17 cellular contexts compared by ENCODE assay signal in genomic region chr20:14792915-14793314, GRCh38.
DNase-seq lines count a peak whose midpoint lies in the region; ATAC-seq, FAIRE-seq and TF ChIP-seq lines count a peak whose summit lies in the region.
"Had no signal": no experiment of that assay in that cellular context is flagged by ENCODE, and none has a peak within 500 bp of the region (broad histone marks: within the 10 kb centered on the region; RNA-seq: fewer than 3 reads in every experiment).

No MANE protein-coding gene starts in this region.

- H3K9me3 ChIP-seq in A549 (peaks cover 14% of the 10 kb centered on the region), small intestine (ENCODE audit: control insufficient read depth, low read depth) (no peaks in the 10 kb centered on the region), BE2C (no peaks in the 10 kb centered on the region)

- TF ChIP-seq RAD21 in A549 (conservative IDR thresholded peaks at IDR 0.05 in 1 of 2, IDR thresholded peaks at IDR 0.05 in 1 of 2) = no peak

- WGBS in A549 (ENCODE audit: missing lambda C conversion rate) = 69% methylated on average over 1 of the region's 1 CpG
- WGBS in small intestine, 3 donors = 89 to 97% (median 93%) methylated on average over 1 of the region's 1 CpG

- TF ChIP-seq EP300 in A549 (IDR thresholded peaks at IDR 0.05) = no peak

- H3K4me3 ChIP-seq in A549 (no peak overlapping the region), small intestine (ENCODE audit: low read depth in 1 of 2, low read length in 2 of 2) (no peak overlapping the region), BE2C (ENCODE audit: low read depth, low read length) (no peak overlapping the region)
- H3K4me3 ChIP-seq: BLaER1 treated with 17β-estradiol and CSF1 and Interleukin-3, amounts not matched to agents 10 nM and 100 nM; GM23338 had no signal

- POLR2A ChIA-PET in A549 (lab: Yijun Ruan, JAX) = no interaction called here

- ATAC-seq in A549 (no peak), left lobe of liver (peak; percentile 48)
- no peak for ATAC-seq in stimulated activated naive CD8-positive, alpha-beta T cell treated with anti-CD3 and anti-CD28 coated beads, Interleukin-15, Interleukin-2, amounts not matched to agents 100 U/mL and 50 U/mL, for 24 hours
- ATAC-seq: GM23338, HCT116 had no signal

- DNase-seq in A549 (ENCODE audit: low read depth in 1 of 2, low spot score in 1 of 2) = no peak
- DNase-seq in NCI-H69 (lab: John Stamatoyannopoulos, UW) = peak; percentile 24
- no peak for DNase-seq in left lobe of liver (ENCODE audit: low spot score)
- DNase-seq in small intestine = peak; percentile 3
- no peak for DNase-seq in BE2C
- DNase-seq in stimulated activated naive CD8-positive, alpha-beta T cell treated with anti-CD3 and anti-CD28 coated beads, Interleukin-15, Interleukin-2, amounts not matched to agents 100 U/mL and 50 U/mL, for 24 hours = no peak
- DNase-seq: CD4-positive, alpha-beta T cell; CD8-positive, alpha-beta memory T cell; DMS 273 treated with DMSO at 0.1 percent for 48 hours; DND-41; H9 had no signal

- peak overlapping the region; percentile 1; the same call in 1 of the 3 replicates for H3K4me2 ChIP-seq in A549
- H3K4me2 ChIP-seq: BLaER1 treated with 17β-estradiol and CSF1 and Interleukin-3, amounts not matched to agents 10 nM and 100 nM; GM23338 had no signal

- FAIRE-seq in A549 (lab: Jason Lieb, UNC) = no peak
- no peak for FAIRE-seq in small intestine (lab: Jason Lieb, UNC)
- FAIRE-seq: D721Med, G401.6, GM12892 had no signal

- TF ChIP-seq POLR2A in A549 (IDR thresholded peaks at IDR 0.05; ENCODE audit: low read length) = no peak

- no peak for TF ChIP-seq CTCF in A549 (IDR thresholded peaks at IDR 0.05)
- TF ChIP-seq CTCF in BE2C (IDR thresholded peaks at IDR 0.05; ENCODE audit: low read depth, low read length) = no peak

- H3K36me3 ChIP-seq in small intestine (ENCODE audit: control insufficient read depth in 2 of 2, insufficient read depth in 2 of 2, low read length in 2 of 2) (no peaks in the 10 kb centered on the region), BE2C (no peaks in the 10 kb centered on the region)
- H3K36me3 ChIP-seq: BLaER1 treated with 17β-estradiol and CSF1 and Interleukin-3, amounts not matched to agents 10 nM and 100 nM had no signal

- H3K4me1 ChIP-seq in A549 (0 out of 3 replicates have a peak, but pooled peaks cover 4% of the 10 kb centered on the region), small intestine (ENCODE audit: control insufficient read depth in 2 of 2, insufficient read depth in 1 of 2, low read depth in 1 of 2, low read length in 1 of 2) (peaks cover 0 to 2% of the 10 kb centered on the region in 2 donors), BE2C (no peaks in the 10 kb centered on the region)

- H3K27ac ChIP-seq in A549 (no peak overlapping the region), small intestine (ENCODE audit: low read depth in 1 of 2, low read length in 1 of 2) (no peak overlapping the region)
- H3K27ac ChIP-seq: BLaER1 treated with 17β-estradiol and CSF1 and Interleukin-3, amounts not matched to agents 10 nM and 100 nM had no signal

- H3K27me3 ChIP-seq in small intestine (ENCODE audit: control insufficient read depth in 2 of 2, insufficient read depth in 2 of 2, low read length in 2 of 2) = no peaks in the 10 kb centered on the region
- no peaks in the 10 kb centered on the region for H3K27me3 ChIP-seq in BE2C
- H3K27me3 ChIP-seq: BLaER1 treated with 17β-estradiol and CSF1 and Interleukin-3, amounts not matched to agents 10 nM and 100 nM had no signal

- CTCF ChIA-PET in A549 (lab: Yijun Ruan, JAX) = no interaction called here

TF ChIP-seq in A549, 52 proteins besides CTCF, POLR2A, EP300 and RAD21:
- TF ChIP-seq SMC3 (IDR thresholded peaks at IDR 0.05) (no peak), BHLHE40 (IDR thresholded peaks at IDR 0.05; ENCODE audit: low read depth, low read length) (no peak)
TF ChIP-seq in A549: peak in this region for 0.

Comparison
In these comparisons a context has a peak if more than half of its experiments do, and no peak if none do; other contexts are left out.
1. DNase-seq: peak in NCI-H69 (single experiment) and small intestine (single experiment); none in A549 (0 of 2), left lobe of liver (single experiment), BE2C (single experiment) and stimulated activated naive CD8-positive, alpha-beta T cell treated with anti-CD3 and anti-CD28 coated beads, Interleukin-15, Interleukin-2, amounts not matched to agents 100 U/mL and 50 U/mL, for 24 hours (single experiment).